Comparison of ENCODE assay signal across 11 cellular contexts in genomic region chr11:70048279-70049024, GRCh38. TPM values are rescaled to one million over a fixed set of nuclear protein-coding genes. Genes with fewer than 3 reads are reported as not detected.
A peak's percentile ranks its signal among the peaks of the same experiment; 100 is the strongest.
DNase-seq lines count a peak whose midpoint lies in the region; ATAC-seq, FAIRE-seq and TF ChIP-seq lines count a peak whose summit lies in the region.
"Had no signal": no experiment of that assay in that cellular context is flagged by ENCODE, and none has a peak within 500 bp of the region (broad histone marks: within the 10 kb centered on the region; RNA-seq: fewer than 3 reads in every experiment).

No MANE protein-coding gene starts in this region.

- DNase-seq in GM06990 (ENCODE audit: extremely low read depth, insufficient read length) (no peak), LoVo (ENCODE audit: low spot score) (peak; percentile 6), mucosa of gallbladder (ENCODE audit: low spot score) (peak; percentile 42), NOMO-1 treated with dmso at 0.1 percent for 144 hours (lab: John Stamatoyannopoulos, UW; ENCODE audit: unreplicated experiment) (no peak), NCI-H446 treated with DMSO at 0.1 percent for 48 hours (lab: John Stamatoyannopoulos, UW) (no peak)
- DNase-seq: activated CD8-positive, alpha-beta T cell treated with anti-CD3 and anti-CD28 coated beads, Interleukin-2, amount 10 ng/mL, durations not matched to agents 7 days and 5 days had no signal

- no peak overlapping the region for H3K4me3 ChIP-seq in GM06990 (replicated peaks; ENCODE audit: low read depth, low read length)

- ATAC-seq in HG02884 (IDR thresholded peaks at IDR 0.05; ENCODE audit: unreplicated experiment) (no peak), HG02678 (IDR thresholded peaks at IDR 0.05; ENCODE audit: unreplicated experiment) (no peak)
- ATAC-seq: activated CD8-positive, alpha-beta T cell treated with anti-CD3 and anti-CD28 coated beads, Interleukin-2, amount 10 ng/mL, durations not matched to agents 7 days and 5 days; sciatic nerve; stimulated activated memory B cell treated with anti-CD40 and anti-IgM and Interleukin-4, amounts not matched to agents 10 μg/mL and 1 μg/mL and 100 μg/mL, for 72 hours had no signal

- no peaks in the 10 kb centered on the region for H3K36me3 ChIP-seq in GM06990 (ENCODE audit: control insufficient read depth, insufficient read depth, low read length)

- peak; percentile 5 for FAIRE-seq in colon (lab: Jason Lieb, UNC)

- no peaks in the 10 kb centered on the region for H3K27me3 ChIP-seq in GM06990 (replicated peaks; ENCODE audit: control insufficient read depth, insufficient read depth, low read length)

- peak; percentile 47 for TF ChIP-seq CTCF in GM06990 (IDR thresholded peaks at IDR 0.05; ENCODE audit: insufficient read depth, low read length, poor library complexity, severe bottlenecking)

RNA-seq across cellular contexts. Expression of gene ANO1, which starts 29.7 kb away (rescaled TPM):
- total RNA-seq in mucosa of gallbladder, result 228 TPM
- total RNA-seq: activated CD8-positive, alpha-beta T cell treated with anti-CD3 and anti-CD28 coated beads, Interleukin-2, amount 10 ng/mL, durations not matched to agents 7 days and 5 days had no signal

Comparison
In these comparisons a context has a peak if more than half of its experiments do, and no peak if none do; other contexts are left out.
1. DNase-seq: peak in LoVo (single experiment) and mucosa of gallbladder (single experiment); none in GM06990 (single experiment), NOMO-1 treated with dmso at 0.1 percent for 144 hours (single experiment) and NCI-H446 treated with DMSO at 0.1 percent for 48 hours (single experiment).